In genomic region chr11:118911113-118911879, GRCh38 we compare ENCODE assay signal across 8 cellular contexts. TPM values are rescaled to one million over a fixed set of nuclear protein-coding genes. Genes with fewer than 3 reads are reported as not detected.
DNase-seq lines count a peak whose midpoint lies in the region; FAIRE-seq and TF ChIP-seq lines count a peak whose summit lies in the region.

No MANE protein-coding gene starts in this region.

- H3K27ac ChIP-seq in SK-N-SH (ENCODE audit: low read depth in 2 of 2, low read length in 1 of 2) (peak overlapping the region; percentile 87 to 100), esophagus muscularis mucosa (replicated peaks in 1 of 4) (peak overlapping the region; percentile 90 to 98 (median 96)), Karpas-422 (ENCODE audit: low read length) (no peak overlapping the region)

- peak overlapping the region; percentile 4 to 8; a peak in 2 of 4 replicates for H3K4me3 ChIP-seq in SK-N-SH (ENCODE audit: low read depth in 2 of 2, low read length in 1 of 2)
- H3K4me3 ChIP-seq in esophagus muscularis mucosa = peak overlapping the region; percentile 48 to 61 (median 52)
- H3K4me3 ChIP-seq in Karpas-422 (ENCODE audit: low read length) = no peak overlapping the region

- peaks cover 6% of the 10 kb centered on the region for H3K36me3 Mint-ChIP-seq in osteocyte (ENCODE audit: unreplicated experiment)

- TF ChIP-seq CTCF in SK-N-SH (IDR thresholded peaks at IDR 0.05) (no peak), esophagus muscularis mucosa (IDR thresholded peaks at IDR 0.05) (no peak), osteocyte (IDR thresholded peaks at IDR 0.05) (no peak)

- TF ChIP-seq POLR2A in esophagus muscularis mucosa (IDR thresholded peaks at IDR 0.05; ENCODE audit: low read depth) = no peak
- TF ChIP-seq POLR2A in GM12892 (IDR thresholded peaks at IDR 0.05; ENCODE audit: low read depth, low read length) = no peak

- H3K9me3 ChIP-seq in SK-N-SH (no peaks in the 10 kb centered on the region), esophagus muscularis mucosa (no peaks in the 10 kb centered on the region), Karpas-422 (ENCODE audit: low read length) (no peaks in the 10 kb centered on the region)

- no peak for TF ChIP-seq EP300 in SK-N-SH (IDR thresholded peaks at IDR 0.05; ENCODE audit: borderline replicate concordance in 1 of 2, low read depth in 1 of 2, low read length in 1 of 2)
- no peak for TF ChIP-seq EP300 in esophagus muscularis mucosa (IDR thresholded peaks at IDR 0.05)

- POLR2A ChIA-PET in SK-N-SH (lab: Yijun Ruan, JAX) = no interaction called here

- H3K79me2 ChIP-seq in SK-N-SH (ENCODE audit: insufficient read depth) (peaks cover 92% of the 10 kb centered on the region), Karpas-422 (ENCODE audit: low read length) (no peaks in the 10 kb centered on the region)

- peak overlapping the region; percentile 75 for H3K4me3 Mint-ChIP-seq in osteocyte (ENCODE audit: unreplicated experiment)

- peaks cover 62% of the 10 kb centered on the region for H3F3A ChIP-seq in SK-N-SH (replicated peaks; ENCODE audit: insufficient read depth)

- H3K36me3 ChIP-seq in SK-N-SH (replicated peaks in 1 of 2; ENCODE audit: control insufficient read depth in 1 of 2, insufficient read depth in 2 of 2, low read length in 1 of 2) = peaks cover 5 to 15% of the 10 kb centered on the region in 2 experiments
- H3K36me3 ChIP-seq in esophagus muscularis mucosa = peaks cover 0 to 23% (median 20%) of the 10 kb centered on the region in 4 donors
- H3K36me3 ChIP-seq in Karpas-422 (ENCODE audit: insufficient read depth, low read length) = no peaks in the 10 kb centered on the region

- no peaks in the 10 kb centered on the region for H3K9me3 Mint-ChIP-seq in osteocyte (ENCODE audit: unreplicated experiment)

- H3K27me3 Mint-ChIP-seq in osteocyte (ENCODE audit: unreplicated experiment) = no peaks in the 10 kb centered on the region

- H3K9ac ChIP-seq in SK-N-SH (peak overlapping the region; percentile 80), Karpas-422 (ENCODE audit: low read length) (no peak overlapping the region)

- no peaks in the 10 kb centered on the region for H3K27me3 ChIP-seq in SK-N-SH (ENCODE audit: insufficient read depth)
- no peaks in the 10 kb centered on the region for H3K27me3 ChIP-seq in esophagus muscularis mucosa
- H3K27me3 ChIP-seq in Karpas-422 (ENCODE audit: low read length) = no peaks in the 10 kb centered on the region

- H2AFZ ChIP-seq in SK-N-SH (ENCODE audit: low read depth) = no peak overlapping the region
- no peak overlapping the region for H2AFZ ChIP-seq in Karpas-422 (ENCODE audit: low read length)

- peak overlapping the region; percentile 89 for H3K4me2 ChIP-seq in SK-N-SH
- no peak overlapping the region for H3K4me2 ChIP-seq in Karpas-422 (ENCODE audit: low read depth, low read length, poor library complexity, severe bottlenecking)

- H4K20me1 ChIP-seq in SK-N-SH (ENCODE audit: insufficient read depth) (peaks cover 8% of the 10 kb centered on the region; the same call in 1 of the 2 replicates), Karpas-422 (ENCODE audit: insufficient read depth, low read depth, low read length) (no peaks in the 10 kb centered on the region)

- no peak for TF ChIP-seq RAD21 in SK-N-SH (IDR thresholded peaks at IDR 0.05; ENCODE audit: low read length)

- peak overlapping the region; percentile 99 for H3K27ac Mint-ChIP-seq in osteocyte (ENCODE audit: unreplicated experiment)

- CTCF ChIA-PET in SK-N-SH (lab: Yijun Ruan, JAX) = interaction anchor here (0.8 to 9.7 kb wide), 3 partner anchors 45 to 221 kb away, joined by 3 to 112 read pairs (median 4); partner anchors contain the start of gene UPK2

- peaks cover 89% of the 10 kb centered on the region for H3K4me1 Mint-ChIP-seq in osteocyte (ENCODE audit: unreplicated experiment)

- WGBS in SK-N-SH (ENCODE audit: low lambda C conversion rate) = 26% methylated on average over 7 of the region's 21 CpGs
- 39% methylated on average over 7 of the region's 21 CpGs for WGBS in esophagus muscularis mucosa

- H3K4me1 ChIP-seq in SK-N-SH (ENCODE audit: control insufficient read depth in 1 of 2, insufficient read depth in 2 of 2, low read depth in 1 of 2, low read length in 1 of 2) (peaks cover 80 to 87% of the 10 kb centered on the region in 2 experiments), esophagus muscularis mucosa (peaks cover 93 to 99% (median 97%) of the 10 kb centered on the region in 4 donors), Karpas-422 (ENCODE audit: low read length) (peaks cover 34% of the 10 kb centered on the region)

- FAIRE-seq in GM12892 (lab: Jason Lieb, UNC) = no peak

- DNase-seq in ELF-1 (ENCODE audit: low read depth, low spot score) (peak; percentile 82), SK-N-SH (no peak), esophagus muscularis mucosa (ENCODE audit: extremely low spot score) (no peak), osteocyte (ENCODE audit: extremely low spot score, unreplicated experiment) (no peak), NCI-H748 (lab: John Stamatoyannopoulos, UW; ENCODE audit: unreplicated experiment) (no peak), Karpas-422 (no peak), NCI-H128 (lab: John Stamatoyannopoulos, UW; ENCODE audit: unreplicated experiment) (no peak), GM12892 (ENCODE audit: insufficient read length) (no peak)

- no peaks in the 10 kb centered on the region for H3K9me2 ChIP-seq in SK-N-SH
- no peaks in the 10 kb centered on the region for H3K9me2 ChIP-seq in Karpas-422 (replicated peaks; ENCODE audit: insufficient read depth, low read length)

- intact Hi-C loops in esophagus muscularis mucosa (cut with DNase I) = no loop called here

TF ChIP-seq in SK-N-SH, 30 proteins besides CTCF, POLR2A, EP300 and RAD21:
- no peak for TF ChIP-seq RXRA (IDR thresholded peaks at IDR 0.05; ENCODE audit: borderline replicate concordance, low read depth)
- no peak for TF ChIP-seq GATA2 (CRISPR knock-in tag; IDR thresholded peaks at IDR 0.05)

RNA-seq across cellular contexts. Expression of gene BCL9L, which starts 14.4 kb away (rescaled TPM):
- 4.5 and 12.1 TPM in 2 replicates for polyA plus RNA-seq in SK-N-SH (2012; rRNA removed)
- 4.6 and 8.6 TPM in 2 replicates for polyA plus RNA-seq in SK-N-SH (2012; cell fraction: cytosol; rRNA removed)
- polyA plus RNA-seq in SK-N-SH (2012; cell fraction: nucleus; rRNA removed) = 21.7 and 24.0 TPM in 2 replicates
- 10 to 100 TPM; 19.1 to 66.2 (median 42.7) TPM for total RNA-seq in esophagus muscularis mucosa
- 115 and 122 TPM in 2 replicates for total RNA-seq in osteocyte
- 0.18 and 0.56 TPM in 2 replicates for total RNA-seq in Karpas-422 (2014; rRNA removed; shearing (Covaris generic); ENCODE audit: low replicate concordance)
- polyA plus RNA-seq in GM12892 (2012; ENCODE audit: missing spikeins) = 3.1 TPM

RNA-seq across cellular contexts. Expression of gene CXCR5, which starts 27.6 kb away (rescaled TPM):
- 0.02 TPM in 1 of 2 replicates, not detected in the other for polyA plus RNA-seq in SK-N-SH (2012; rRNA removed)
- not detected in 2 replicates for polyA plus RNA-seq in SK-N-SH (2012; cell fraction: cytosol; rRNA removed)
- polyA plus RNA-seq in SK-N-SH (2012; cell fraction: nucleus; rRNA removed) = not detected in 2 replicates
- under 1 TPM in 1 of 4 donors, not detected in 3; 0.17 TPM for total RNA-seq in esophagus muscularis mucosa
- total RNA-seq in osteocyte = not detected in 2 replicates
- 0.71 and 1.2 TPM in 2 replicates for total RNA-seq in Karpas-422 (2014; rRNA removed; shearing (Covaris generic); ENCODE audit: low replicate concordance)
- polyA plus RNA-seq in GM12892 (2012; ENCODE audit: missing spikeins) = 2.1 TPM

RNA-seq across cellular contexts. Expression of gene UPK2, which starts 44.8 kb away (rescaled TPM):
- 0.15 and 0.21 TPM in 2 replicates for polyA plus RNA-seq in SK-N-SH (2012; rRNA removed)
- 0.13 and 0.16 TPM in 2 replicates for polyA plus RNA-seq in SK-N-SH (2012; cell fraction: cytosol; rRNA removed)
- 0.14 and 0.38 TPM in 2 replicates for polyA plus RNA-seq in SK-N-SH (2012; cell fraction: nucleus; rRNA removed)
- total RNA-seq in esophagus muscularis mucosa (not detected), osteocyte (0.42 and 0.86 TPM in 2 replicates)
- not detected in 2 replicates for total RNA-seq in Karpas-422 (2014; rRNA removed; shearing (Covaris generic); ENCODE audit: low replicate concordance)
- 1.5 TPM for polyA plus RNA-seq in GM12892 (2012; ENCODE audit: missing spikeins)

Comparison
In these comparisons a context has a peak if more than half of its experiments do, and no peak if none do; other contexts are left out.
1. RNA of gene BCL9L, which starts 14.4 kb away (total RNA-seq): 115 to 122 TPM in osteocyte and 19.1 to 66.2 TPM in esophagus muscularis mucosa; 0.18 to 0.56 TPM in Karpas-422; every median in the first group is over 10 times any median in the second.